ENCODE assay signal across 8 cellular contexts in the genomic region with DNA sequence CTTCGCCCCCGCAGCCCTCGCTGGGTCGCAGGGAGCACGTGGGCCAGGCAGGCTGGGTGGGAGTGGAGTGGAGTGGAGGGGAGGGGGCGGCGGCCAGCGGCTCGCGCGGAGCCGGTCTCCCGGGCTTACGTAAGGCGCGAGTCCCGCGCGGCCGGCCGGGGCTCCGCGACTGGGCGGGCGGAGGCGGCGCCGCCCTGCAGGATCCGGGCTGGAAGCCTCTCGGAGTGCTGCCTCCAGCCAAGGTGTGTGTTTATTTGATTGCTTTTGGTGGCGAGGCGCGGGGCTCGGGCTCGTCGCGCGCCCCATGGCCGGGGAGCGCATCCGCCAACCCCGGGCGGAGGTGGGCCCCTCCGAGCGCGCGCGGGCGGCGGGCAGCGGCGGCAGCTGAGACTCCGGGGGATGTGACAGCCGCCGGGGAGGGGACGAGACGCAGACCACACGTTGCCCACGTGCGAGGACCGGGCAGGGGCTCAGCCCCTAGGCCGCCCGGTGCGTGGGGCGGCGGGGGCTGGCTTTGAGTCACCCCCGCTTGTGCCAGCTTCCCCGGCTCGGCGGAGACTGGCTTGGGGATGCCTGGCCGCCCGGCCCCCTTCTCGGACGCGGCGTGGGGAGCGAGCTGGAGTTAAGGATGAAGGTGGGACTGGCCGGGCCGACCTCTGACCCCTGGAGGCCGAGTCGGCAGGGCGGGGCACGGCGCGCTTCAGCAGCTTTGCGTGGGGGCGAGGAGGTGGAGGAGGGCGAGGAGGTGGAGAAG. TPM values are rescaled to one million over a fixed set of nuclear protein-coding genes. Genes with fewer than 3 reads are reported as not detected.
A peak's percentile ranks its signal among the peaks of the same experiment; 100 is the strongest.
DNase-seq lines count a peak whose midpoint lies in the region; ATAC-seq and TF ChIP-seq lines count a peak whose summit lies in the region.

No MANE protein-coding gene starts in this region.

- peak overlapping the region; percentile 28 for H3K27ac Mint-ChIP-seq in activated CD4-positive, alpha-beta memory T cell treated with anti-CD3 and anti-CD28 coated beads for 36 hours

- ATAC-seq in HG02571 (IDR thresholded peaks at IDR 0.05; ENCODE audit: unreplicated experiment) = peak; percentile 61

- H3K9ac ChIP-seq in muscle layer of colon (ENCODE audit: low read length) = no peak overlapping the region

- CTCF ChIA-PET in activated CD4-positive, alpha-beta memory T cell treated with anti-CD3 and anti-CD28 coated beads for 36 hours (lab: Charles Lee) = no interaction called here

- TF ChIP-seq CTCF in testis (IDR thresholded peaks at IDR 0.05) = no peak

- WGBS in esophagus, 2 donors = 0% methylated on average over 60 to 88 of the region's 88 CpGs
- WGBS in testis, 2 donors = 1 to 6% methylated on average over 3 to 87 of the region's 88 CpGs

- H3K4me1 ChIP-seq in esophagus (ENCODE audit: control insufficient read depth in 2 of 2, insufficient read depth in 2 of 2, low read length in 1 of 2) (peaks cover 0 to 2% of the 10 kb centered on the region in 2 donors), muscle layer of colon (ENCODE audit: insufficient read depth, low read length) (peaks cover 12% of the 10 kb centered on the region), testis (no peaks in the 10 kb centered on the region)

- no peaks in the 10 kb centered on the region for H3K9me3 ChIP-seq in esophagus (ENCODE audit: control insufficient read depth in 2 of 2, insufficient read depth in 1 of 2, low read depth in 1 of 2, low read length in 1 of 2)
- H3K9me3 ChIP-seq in muscle layer of colon (ENCODE audit: low read length) = no peaks in the 10 kb centered on the region
- no peaks in the 10 kb centered on the region for H3K9me3 ChIP-seq in testis

- H3K4me3 ChIP-seq in esophagus (ENCODE audit: low read depth in 1 of 2, low read length in 2 of 2) (peak overlapping the region; percentile 64 to 74), muscle layer of colon (ENCODE audit: low read depth in 1 of 2, low read length in 2 of 2) (peak overlapping the region; percentile 60 to 93), testis (peak overlapping the region; percentile 69 to 83)

- H3K36me3 ChIP-seq in esophagus (ENCODE audit: control insufficient read depth in 2 of 2, insufficient read depth in 2 of 2, low read length in 1 of 2) = no peaks in the 10 kb centered on the region
- no peaks in the 10 kb centered on the region for H3K36me3 ChIP-seq in muscle layer of colon (ENCODE audit: insufficient read depth, low read length)
- no peaks in the 10 kb centered on the region for H3K36me3 ChIP-seq in testis (ENCODE audit: low read depth, missing control alignments)

- peaks cover 31% of the 10 kb centered on the region for H3K27me3 Mint-ChIP-seq in activated CD4-positive, alpha-beta memory T cell treated with anti-CD3 and anti-CD28 coated beads for 36 hours

- intact Hi-C loops in activated CD4-positive, alpha-beta memory T cell treated with anti-CD3 and anti-CD28 coated beads for 36 hours (cut with micrococcal nuclease) = loop anchor here (2.0 to 10.0 kb wide), 6 partner anchors 65 to 277 kb away; no protein-coding TSS in a partner anchor
- intact Hi-C loops in testis (cut with DNase I; ENCODE audit: low total_unique reads) = no loop called here

- no peaks in the 10 kb centered on the region for H3K27me3 ChIP-seq in esophagus (ENCODE audit: control insufficient read depth in 1 of 2, insufficient read depth in 2 of 2, low read length in 2 of 2)
- H3K27me3 ChIP-seq in muscle layer of colon (ENCODE audit: control insufficient read depth in 1 of 2, insufficient read depth in 2 of 2, low read length in 2 of 2) = no peaks in the 10 kb centered on the region
- H3K27me3 ChIP-seq in testis = no peaks in the 10 kb centered on the region

- no peaks in the 10 kb centered on the region for H3K9me3 Mint-ChIP-seq in activated CD4-positive, alpha-beta memory T cell treated with anti-CD3 and anti-CD28 coated beads for 36 hours

- DNase-seq in NCI-H345 (lab: John Stamatoyannopoulos, UW) (peak; percentile 34), NCI-H345 treated with DMSO at 0.1 percent for 48 hours (lab: John Stamatoyannopoulos, UW; ENCODE audit: unreplicated experiment) (no peak), NAMALWA (ENCODE audit: low spot score) (peak; percentile 48), testis (peak; percentile 73)
- DNase-seq in activated CD4-positive, alpha-beta memory T cell treated with anti-CD3 and anti-CD28 coated beads for 36 hours = peak; percentile 53

- H3K4me1 Mint-ChIP-seq in activated CD4-positive, alpha-beta memory T cell treated with anti-CD3 and anti-CD28 coated beads for 36 hours (ENCODE audit: low read depth) = peaks cover 14% of the 10 kb centered on the region

- no peak for TF ChIP-seq POLR2A in testis (IDR thresholded peaks at IDR 0.05)

- peak overlapping the region; percentile 49 to 83 for H3K27ac ChIP-seq in esophagus (ENCODE audit: low read depth in 2 of 2, low read length in 1 of 2)
- peak overlapping the region; percentile 92 for H3K27ac ChIP-seq in muscle layer of colon (ENCODE audit: low read depth, low read length)
- peak overlapping the region; percentile 86 to 88 for H3K27ac ChIP-seq in testis

- no peaks in the 10 kb centered on the region for H3K36me3 Mint-ChIP-seq in activated CD4-positive, alpha-beta memory T cell treated with anti-CD3 and anti-CD28 coated beads for 36 hours

- H3K4me3 Mint-ChIP-seq in activated CD4-positive, alpha-beta memory T cell treated with anti-CD3 and anti-CD28 coated beads for 36 hours = peak overlapping the region; percentile 76

- POLR2A ChIA-PET in activated CD4-positive, alpha-beta memory T cell treated with anti-CD3 and anti-CD28 coated beads for 36 hours (lab: Charles Lee) = interaction anchor here (1.2 to 2.0 kb wide), 2 partner anchors 80 to 82 kb away, joined by 7 to 9 read pairs; no protein-coding TSS in a partner anchor

RNA-seq across cellular contexts. Expression of gene AK4, which starts 0.4 kb away (rescaled TPM):
- total RNA-seq in activated CD4-positive, alpha-beta memory T cell treated with anti-CD3 and anti-CD28 coated beads for 36 hours = 10 to 100 TPM; 42.7 to 45.5 TPM
- polyA plus RNA-seq in esophagus = 10 to 100 TPM; 10.8 to 24.0 TPM
- 10 to 100 TPM; 40.1 to 42.0 TPM for total RNA-seq in testis
- polyA plus RNA-seq in testis (ENCODE audit: insufficient read depth, low read depth, low replicate concordance) = 29.0 TPM
